Comparison of ENCODE assay signal across 1 cellular context in genomic region chr15:64905119-64905831, GRCh38.
TF ChIP-seq lines count a peak whose summit lies in the region.

No MANE protein-coding gene starts in this region.

TF ChIP-seq in WTC11, 78 proteins besides CTCF, POLR2A, EP300 and RAD21 (continued from another document and continues in another):
- no peak for TF ChIP-seq PRDM15 (CRISPR knock-in tag; IDR thresholded peaks at IDR 0.05)
- TF ChIP-seq, protein P1, sequence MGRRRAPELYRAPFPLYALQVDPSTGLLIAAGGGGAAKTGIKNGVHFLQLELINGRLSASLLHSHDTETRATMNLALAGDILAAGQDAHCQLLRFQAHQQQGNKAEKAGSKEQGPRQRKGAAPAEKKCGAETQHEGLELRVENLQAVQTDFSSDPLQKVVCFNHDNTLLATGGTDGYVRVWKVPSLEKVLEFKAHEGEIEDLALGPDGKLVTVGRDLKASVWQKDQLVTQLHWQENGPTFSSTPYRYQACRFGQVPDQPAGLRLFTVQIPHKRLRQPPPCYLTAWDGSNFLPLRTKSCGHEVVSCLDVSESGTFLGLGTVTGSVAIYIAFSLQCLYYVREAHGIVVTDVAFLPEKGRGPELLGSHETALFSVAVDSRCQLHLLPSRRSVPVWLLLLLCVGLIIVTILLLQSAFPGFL (CRISPR knock-in tag; IDR thresholded peaks at IDR 0.05; ENCODE audit: borderline replicate concordance), result no peak
- peak; percentile 84 for TF ChIP-seq MAX (CRISPR knock-in tag; IDR thresholded peaks at IDR 0.05)
- TF ChIP-seq KAT7 (CRISPR knock-in tag; IDR thresholded peaks at IDR 0.05; ENCODE audit: borderline replicate concordance), result no peak
- no peak for TF ChIP-seq GRHL2 (CRISPR knock-in tag; IDR thresholded peaks at IDR 0.05; ENCODE audit: insufficient replicate concordance, severe bottlenecking)
- no peak for TF ChIP-seq NFYB (CRISPR knock-in tag; conservative IDR thresholded peaks at IDR 0.05; ENCODE audit: low read depth)
- TF ChIP-seq, protein P2, sequence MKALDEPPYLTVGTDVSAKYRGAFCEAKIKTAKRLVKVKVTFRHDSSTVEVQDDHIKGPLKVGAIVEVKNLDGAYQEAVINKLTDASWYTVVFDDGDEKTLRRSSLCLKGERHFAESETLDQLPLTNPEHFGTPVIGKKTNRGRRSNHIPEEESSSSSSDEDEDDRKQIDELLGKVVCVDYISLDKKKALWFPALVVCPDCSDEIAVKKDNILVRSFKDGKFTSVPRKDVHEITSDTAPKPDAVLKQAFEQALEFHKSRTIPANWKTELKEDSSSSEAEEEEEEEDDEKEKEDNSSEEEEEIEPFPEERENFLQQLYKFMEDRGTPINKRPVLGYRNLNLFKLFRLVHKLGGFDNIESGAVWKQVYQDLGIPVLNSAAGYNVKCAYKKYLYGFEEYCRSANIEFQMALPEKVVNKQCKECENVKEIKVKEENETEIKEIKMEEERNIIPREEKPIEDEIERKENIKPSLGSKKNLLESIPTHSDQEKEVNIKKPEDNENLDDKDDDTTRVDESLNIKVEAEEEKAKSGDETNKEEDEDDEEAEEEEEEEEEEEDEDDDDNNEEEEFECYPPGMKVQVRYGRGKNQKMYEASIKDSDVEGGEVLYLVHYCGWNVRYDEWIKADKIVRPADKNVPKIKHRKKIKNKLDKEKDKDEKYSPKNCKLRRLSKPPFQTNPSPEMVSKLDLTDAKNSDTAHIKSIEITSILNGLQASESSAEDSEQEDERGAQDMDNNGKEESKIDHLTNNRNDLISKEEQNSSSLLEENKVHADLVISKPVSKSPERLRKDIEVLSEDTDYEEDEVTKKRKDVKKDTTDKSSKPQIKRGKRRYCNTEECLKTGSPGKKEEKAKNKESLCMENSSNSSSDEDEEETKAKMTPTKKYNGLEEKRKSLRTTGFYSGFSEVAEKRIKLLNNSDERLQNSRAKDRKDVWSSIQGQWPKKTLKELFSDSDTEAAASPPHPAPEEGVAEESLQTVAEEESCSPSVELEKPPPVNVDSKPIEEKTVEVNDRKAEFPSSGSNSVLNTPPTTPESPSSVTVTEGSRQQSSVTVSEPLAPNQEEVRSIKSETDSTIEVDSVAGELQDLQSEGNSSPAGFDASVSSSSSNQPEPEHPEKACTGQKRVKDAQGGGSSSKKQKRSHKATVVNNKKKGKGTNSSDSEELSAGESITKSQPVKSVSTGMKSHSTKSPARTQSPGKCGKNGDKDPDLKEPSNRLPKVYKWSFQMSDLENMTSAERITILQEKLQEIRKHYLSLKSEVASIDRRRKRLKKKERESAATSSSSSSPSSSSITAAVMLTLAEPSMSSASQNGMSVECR (CRISPR knock-in tag; IDR thresholded peaks at IDR 0.05; ENCODE audit: borderline replicate concordance), result no peak
- TF ChIP-seq CBFB (CRISPR knock-in tag; IDR thresholded peaks at IDR 0.05; ENCODE audit: low read depth), result peak; percentile 79; the same call in 1 of the 2 replicates
- TF ChIP-seq JAZF1 (CRISPR knock-in tag; IDR thresholded peaks at IDR 0.05), result no peak
- peak; percentile 74; the same call in 1 of the 2 replicates for TF ChIP-seq ETV6 (CRISPR knock-in tag; IDR thresholded peaks at IDR 0.05)
- no peak for TF ChIP-seq ZNF219 (CRISPR knock-in tag; IDR thresholded peaks at IDR 0.05; ENCODE audit: borderline replicate concordance)
- 0 out of 2 replicates have a peak, but pooled peaks have one; percentile 9 for TF ChIP-seq TEAD4 (CRISPR knock-in tag; IDR thresholded peaks at IDR 0.05)
- no peak for TF ChIP-seq HMGA2 (CRISPR knock-in tag; IDR thresholded peaks at IDR 0.05)
- TF ChIP-seq, protein P3, sequence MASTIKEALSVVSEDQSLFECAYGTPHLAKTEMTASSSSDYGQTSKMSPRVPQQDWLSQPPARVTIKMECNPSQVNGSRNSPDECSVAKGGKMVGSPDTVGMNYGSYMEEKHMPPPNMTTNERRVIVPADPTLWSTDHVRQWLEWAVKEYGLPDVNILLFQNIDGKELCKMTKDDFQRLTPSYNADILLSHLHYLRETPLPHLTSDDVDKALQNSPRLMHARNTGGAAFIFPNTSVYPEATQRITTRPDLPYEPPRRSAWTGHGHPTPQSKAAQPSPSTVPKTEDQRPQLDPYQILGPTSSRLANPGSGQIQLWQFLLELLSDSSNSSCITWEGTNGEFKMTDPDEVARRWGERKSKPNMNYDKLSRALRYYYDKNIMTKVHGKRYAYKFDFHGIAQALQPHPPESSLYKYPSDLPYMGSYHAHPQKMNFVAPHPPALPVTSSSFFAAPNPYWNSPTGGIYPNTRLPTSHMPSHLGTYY (CRISPR knock-in tag; IDR thresholded peaks at IDR 0.05), result no peak
- no peak for TF ChIP-seq ESRRA (CRISPR knock-in tag; IDR thresholded peaks at IDR 0.05; ENCODE audit: borderline replicate concordance)
- TF ChIP-seq FOXK1 (CRISPR knock-in tag; IDR thresholded peaks at IDR 0.05), result peak; percentile 86
- peak; percentile 56; the same call in 1 of the 2 replicates for TF ChIP-seq FOXP4 (CRISPR knock-in tag; IDR thresholded peaks at IDR 0.05)
- TF ChIP-seq TEAD1 (CRISPR knock-in tag; IDR thresholded peaks at IDR 0.05), result peak; percentile 87
- no peak; the same call in 1 of the 2 replicates for TF ChIP-seq NR3C1 (CRISPR knock-in tag; conservative IDR thresholded peaks at IDR 0.05; ENCODE audit: low read depth)
- TF ChIP-seq, protein P4, sequence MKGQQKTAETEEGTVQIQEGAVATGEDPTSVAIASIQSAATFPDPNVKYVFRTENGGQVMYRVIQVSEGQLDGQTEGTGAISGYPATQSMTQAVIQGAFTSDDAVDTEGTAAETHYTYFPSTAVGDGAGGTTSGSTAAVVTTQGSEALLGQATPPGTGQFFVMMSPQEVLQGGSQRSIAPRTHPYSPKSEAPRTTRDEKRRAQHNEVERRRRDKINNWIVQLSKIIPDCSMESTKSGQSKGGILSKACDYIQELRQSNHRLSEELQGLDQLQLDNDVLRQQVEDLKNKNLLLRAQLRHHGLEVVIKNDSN (CRISPR knock-in tag; IDR thresholded peaks at IDR 0.05), result no peak; the same call in 1 of the 2 replicates
- TF ChIP-seq FOXJ3 (CRISPR knock-in tag; IDR thresholded peaks at IDR 0.05; ENCODE audit: borderline replicate concordance), result no peak
- TF ChIP-seq, protein P5, sequence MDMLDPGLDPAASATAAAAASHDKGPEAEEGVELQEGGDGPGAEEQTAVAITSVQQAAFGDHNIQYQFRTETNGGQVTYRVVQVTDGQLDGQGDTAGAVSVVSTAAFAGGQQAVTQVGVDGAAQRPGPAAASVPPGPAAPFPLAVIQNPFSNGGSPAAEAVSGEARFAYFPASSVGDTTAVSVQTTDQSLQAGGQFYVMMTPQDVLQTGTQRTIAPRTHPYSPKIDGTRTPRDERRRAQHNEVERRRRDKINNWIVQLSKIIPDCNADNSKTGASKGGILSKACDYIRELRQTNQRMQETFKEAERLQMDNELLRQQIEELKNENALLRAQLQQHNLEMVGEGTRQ (CRISPR knock-in tag; IDR thresholded peaks at IDR 0.05), result no peak
- TF ChIP-seq RELA (CRISPR knock-in tag; IDR thresholded peaks at IDR 0.05; ENCODE audit: borderline replicate concordance), result no peak
- TF ChIP-seq, protein P6, sequence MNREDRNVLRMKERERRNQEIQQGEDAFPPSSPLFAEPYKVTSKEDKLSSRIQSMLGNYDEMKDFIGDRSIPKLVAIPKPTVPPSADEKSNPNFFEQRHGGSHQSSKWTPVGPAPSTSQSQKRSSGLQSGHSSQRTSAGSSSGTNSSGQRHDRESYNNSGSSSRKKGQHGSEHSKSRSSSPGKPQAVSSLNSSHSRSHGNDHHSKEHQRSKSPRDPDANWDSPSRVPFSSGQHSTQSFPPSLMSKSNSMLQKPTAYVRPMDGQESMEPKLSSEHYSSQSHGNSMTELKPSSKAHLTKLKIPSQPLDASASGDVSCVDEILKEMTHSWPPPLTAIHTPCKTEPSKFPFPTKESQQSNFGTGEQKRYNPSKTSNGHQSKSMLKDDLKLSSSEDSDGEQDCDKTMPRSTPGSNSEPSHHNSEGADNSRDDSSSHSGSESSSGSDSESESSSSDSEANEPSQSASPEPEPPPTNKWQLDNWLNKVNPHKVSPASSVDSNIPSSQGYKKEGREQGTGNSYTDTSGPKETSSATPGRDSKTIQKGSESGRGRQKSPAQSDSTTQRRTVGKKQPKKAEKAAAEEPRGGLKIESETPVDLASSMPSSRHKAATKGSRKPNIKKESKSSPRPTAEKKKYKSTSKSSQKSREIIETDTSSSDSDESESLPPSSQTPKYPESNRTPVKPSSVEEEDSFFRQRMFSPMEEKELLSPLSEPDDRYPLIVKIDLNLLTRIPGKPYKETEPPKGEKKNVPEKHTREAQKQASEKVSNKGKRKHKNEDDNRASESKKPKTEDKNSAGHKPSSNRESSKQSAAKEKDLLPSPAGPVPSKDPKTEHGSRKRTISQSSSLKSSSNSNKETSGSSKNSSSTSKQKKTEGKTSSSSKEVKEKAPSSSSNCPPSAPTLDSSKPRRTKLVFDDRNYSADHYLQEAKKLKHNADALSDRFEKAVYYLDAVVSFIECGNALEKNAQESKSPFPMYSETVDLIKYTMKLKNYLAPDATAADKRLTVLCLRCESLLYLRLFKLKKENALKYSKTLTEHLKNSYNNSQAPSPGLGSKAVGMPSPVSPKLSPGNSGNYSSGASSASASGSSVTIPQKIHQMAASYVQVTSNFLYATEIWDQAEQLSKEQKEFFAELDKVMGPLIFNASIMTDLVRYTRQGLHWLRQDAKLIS (CRISPR knock-in tag; IDR thresholded peaks at IDR 0.05; ENCODE audit: borderline replicate concordance), result no peak; the same call in 1 of the 2 replicates
- TF ChIP-seq, protein P7, sequence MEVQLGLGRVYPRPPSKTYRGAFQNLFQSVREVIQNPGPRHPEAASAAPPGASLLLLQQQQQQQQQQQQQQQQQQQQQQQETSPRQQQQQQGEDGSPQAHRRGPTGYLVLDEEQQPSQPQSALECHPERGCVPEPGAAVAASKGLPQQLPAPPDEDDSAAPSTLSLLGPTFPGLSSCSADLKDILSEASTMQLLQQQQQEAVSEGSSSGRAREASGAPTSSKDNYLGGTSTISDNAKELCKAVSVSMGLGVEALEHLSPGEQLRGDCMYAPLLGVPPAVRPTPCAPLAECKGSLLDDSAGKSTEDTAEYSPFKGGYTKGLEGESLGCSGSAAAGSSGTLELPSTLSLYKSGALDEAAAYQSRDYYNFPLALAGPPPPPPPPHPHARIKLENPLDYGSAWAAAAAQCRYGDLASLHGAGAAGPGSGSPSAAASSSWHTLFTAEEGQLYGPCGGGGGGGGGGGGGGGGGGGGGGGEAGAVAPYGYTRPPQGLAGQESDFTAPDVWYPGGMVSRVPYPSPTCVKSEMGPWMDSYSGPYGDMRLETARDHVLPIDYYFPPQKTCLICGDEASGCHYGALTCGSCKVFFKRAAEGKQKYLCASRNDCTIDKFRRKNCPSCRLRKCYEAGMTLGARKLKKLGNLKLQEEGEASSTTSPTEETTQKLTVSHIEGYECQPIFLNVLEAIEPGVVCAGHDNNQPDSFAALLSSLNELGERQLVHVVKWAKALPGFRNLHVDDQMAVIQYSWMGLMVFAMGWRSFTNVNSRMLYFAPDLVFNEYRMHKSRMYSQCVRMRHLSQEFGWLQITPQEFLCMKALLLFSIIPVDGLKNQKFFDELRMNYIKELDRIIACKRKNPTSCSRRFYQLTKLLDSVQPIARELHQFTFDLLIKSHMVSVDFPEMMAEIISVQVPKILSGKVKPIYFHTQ (CRISPR knock-in tag; IDR thresholded peaks at IDR 0.05), result no peak
- TF ChIP-seq, protein P8, sequence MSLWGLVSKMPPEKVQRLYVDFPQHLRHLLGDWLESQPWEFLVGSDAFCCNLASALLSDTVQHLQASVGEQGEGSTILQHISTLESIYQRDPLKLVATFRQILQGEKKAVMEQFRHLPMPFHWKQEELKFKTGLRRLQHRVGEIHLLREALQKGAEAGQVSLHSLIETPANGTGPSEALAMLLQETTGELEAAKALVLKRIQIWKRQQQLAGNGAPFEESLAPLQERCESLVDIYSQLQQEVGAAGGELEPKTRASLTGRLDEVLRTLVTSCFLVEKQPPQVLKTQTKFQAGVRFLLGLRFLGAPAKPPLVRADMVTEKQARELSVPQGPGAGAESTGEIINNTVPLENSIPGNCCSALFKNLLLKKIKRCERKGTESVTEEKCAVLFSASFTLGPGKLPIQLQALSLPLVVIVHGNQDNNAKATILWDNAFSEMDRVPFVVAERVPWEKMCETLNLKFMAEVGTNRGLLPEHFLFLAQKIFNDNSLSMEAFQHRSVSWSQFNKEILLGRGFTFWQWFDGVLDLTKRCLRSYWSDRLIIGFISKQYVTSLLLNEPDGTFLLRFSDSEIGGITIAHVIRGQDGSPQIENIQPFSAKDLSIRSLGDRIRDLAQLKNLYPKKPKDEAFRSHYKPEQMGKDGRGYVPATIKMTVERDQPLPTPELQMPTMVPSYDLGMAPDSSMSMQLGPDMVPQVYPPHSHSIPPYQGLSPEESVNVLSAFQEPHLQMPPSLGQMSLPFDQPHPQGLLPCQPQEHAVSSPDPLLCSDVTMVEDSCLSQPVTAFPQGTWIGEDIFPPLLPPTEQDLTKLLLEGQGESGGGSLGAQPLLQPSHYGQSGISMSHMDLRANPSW (CRISPR knock-in tag; conservative IDR thresholded peaks at IDR 0.05; ENCODE audit: low read depth), result no peak
- peak; percentile 69 for TF ChIP-seq SP1 (CRISPR knock-in tag; conservative IDR thresholded peaks at IDR 0.05)
